ENCODE assay signal across 14 cellular contexts in genomic region chr9:87500894-87501656, GRCh38. TPM values are rescaled to one million over a fixed set of nuclear protein-coding genes. Genes with fewer than 3 reads are reported as not detected.
DNase-seq lines count a peak whose midpoint lies in the region; ATAC-seq, FAIRE-seq and TF ChIP-seq lines count a peak whose summit lies in the region.
"Had no signal": no experiment of that assay in that cellular context is flagged by ENCODE, and none has a peak within 500 bp of the region (broad histone marks: within the 10 kb centered on the region; RNA-seq: fewer than 3 reads in every experiment).

No MANE protein-coding gene starts in this region.

- peaks cover 52% of the 10 kb centered on the region for H3K79me2 ChIP-seq in HepG2 (ENCODE audit: insufficient read depth, low read length)

- TF ChIP-seq POLR2A in HepG2 (IDR thresholded peaks at IDR 0.05; ENCODE audit: insufficient read depth in 1 of 2, low read depth in 2 of 2, low read length in 2 of 2): no peak
- no peak for TF ChIP-seq POLR2A in stomach (IDR thresholded peaks at IDR 0.05)

- WGBS in HepG2 (ENCODE audit: low lambda C conversion rate): 96% methylated on average over 13 of the region's 13 CpGs
- 87 to 92% (median 90%) methylated on average over 13 of the region's 13 CpGs for WGBS in stomach, 5 donors
- 93 to 94% methylated on average over 13 of the region's 13 CpGs for WGBS in pancreas, 2 donors

- H3K4me3 Mint-ChIP-seq in WTC11: peak overlapping the region; percentile 92

- CTCF ChIA-PET in WTC11 (lab: Charles Lee): no interaction called here
- CTCF ChIA-PET in HepG2 (lab: Yijun Ruan, JAX; ENCODE audit: low intra/inter-chr PET ratio, low total read pairs): no interaction called here

- no peaks in the 10 kb centered on the region; the same call in 1 of the 2 replicates for H4K20me1 ChIP-seq in HepG2 (ENCODE audit: insufficient read depth, low read length)

- H3K36me3 Mint-ChIP-seq in WTC11: peaks cover 26% of the 10 kb centered on the region
- H3K36me3 Mint-ChIP-seq: naive thymus-derived CD8-positive, alpha-beta T cell had no signal

- H3K9me3 ChIP-seq in HepG2 (ENCODE audit: low read length) (no peaks in the 10 kb centered on the region), stomach (no peaks in the 10 kb centered on the region), pancreas (no peaks in the 10 kb centered on the region)
- H3K9me3 ChIP-seq: adrenal gland had no signal

- FAIRE-seq in HepG2 (lab: Jason Lieb, UNC) (no peak), pancreas (lab: Jason Lieb, UNC) (no peak)

- no peak for TF ChIP-seq RAD21 in HepG2 (CRISPR knock-in tag; IDR thresholded peaks at IDR 0.05)

- peak overlapping the region; percentile 95 for H3K4me2 ChIP-seq in HepG2 (ENCODE audit: low read depth, low read length)

- H3K9ac ChIP-seq in HepG2 (ENCODE audit: insufficient read depth, low read depth, low read length): no peak overlapping the region

- H3K27me3 ChIP-seq in HepG2 (ENCODE audit: control insufficient read depth in 1 of 2, insufficient read depth in 2 of 2, low read length in 2 of 2): no peaks in the 10 kb centered on the region
- peaks cover 0 to 9% (median 8%) of the 10 kb centered on the region in 3 donors for H3K27me3 ChIP-seq in stomach
- no peaks in the 10 kb centered on the region for H3K27me3 ChIP-seq in pancreas
- H3K27me3 ChIP-seq: adrenal gland had no signal

- TF ChIP-seq EP300 in HepG2 (IDR thresholded peaks at IDR 0.05; ENCODE audit: low read depth in 2 of 2, low read length in 2 of 2): no peak
- TF ChIP-seq EP300 in HepG2 (CRISPR knock-in tag; IDR thresholded peaks at IDR 0.05; ENCODE audit: borderline replicate concordance): no peak
- no peak for TF ChIP-seq EP300 in stomach (IDR thresholded peaks at IDR 0.05)

- no peak overlapping the region for H2AFZ ChIP-seq in HepG2 (ENCODE audit: low read length)

- in situ Hi-C loops in HepG2 (cut with HindIII; ENCODE audit: extremely low pct_ligation_motif_present, low pct_unique_long_range_greater_than_20kb): no loop called here

- DNase-seq in GM12865 (ENCODE audit: low read depth) (no peak), WTC11 (ENCODE audit: low spot score) (no peak), HepG2 (ENCODE audit: low spot score) (no peak), stomach (no peak), pancreas (no peak), H4 (ENCODE audit: low spot score) (no peak)
- DNase-seq: activated T-cell treated with anti-CD3 and anti-CD28 coated beads, Interleukin-2, amount 50 U/mL, for 1 hour; adrenal gland; DMS153; foreskin melanocyte; naive thymus-derived CD8-positive, alpha-beta T cell; NCI-H2029 treated with DMSO at 0.1 percent for 48 hours; NCI-H526 had no signal

- H3K36me3 ChIP-seq in HepG2 (replicated peaks in 1 of 2; ENCODE audit: control insufficient read depth in 1 of 2, insufficient read depth in 2 of 2, low read length in 2 of 2) (no peaks in the 10 kb centered on the region), stomach (peaks cover 0 to 6% (median 2%) of the 10 kb centered on the region in 4 donors), pancreas (peaks cover 0 to 3% (median 0%) of the 10 kb centered on the region in 3 donors)
- H3K36me3 ChIP-seq: adrenal gland had no signal

- POLR2A ChIA-PET in WTC11 (lab: Charles Lee): no interaction called here
- POLR2A ChIA-PET in HepG2 (lab: Yijun Ruan, JAX): interaction anchor here (1.9 kb wide), 1 partner anchor 112 kb away, joined by 9 read pairs; no protein-coding TSS in a partner anchor

- intact Hi-C loops in HepG2 (cut with micrococcal nuclease; ENCODE audit: unreplicated experiment): loop anchor here (1.0 kb wide), 1 partner anchor 164 kb away; no protein-coding TSS in a partner anchor
- intact Hi-C loops in stomach (cut with DNase I; ENCODE audit: low total_unique reads): no loop called here
- intact Hi-C loops in pancreas (cut with DNase I): loop anchor here in 1 of 3 donors (10.0 kb wide), 2 partner anchors 64 to 164 kb away; no protein-coding TSS in a partner anchor

- H3K9me3 Mint-ChIP-seq in WTC11: no peaks in the 10 kb centered on the region
- H3K9me3 Mint-ChIP-seq: naive thymus-derived CD8-positive, alpha-beta T cell had no signal

- TF ChIP-seq CTCF in GM12865 (IDR thresholded peaks at IDR 0.05; ENCODE audit: insufficient read depth, low read depth, low read length, missing control alignments) (no peak), WTC11 (IDR thresholded peaks at IDR 0.05) (no peak), HepG2 (CRISPR knock-in tag; IDR thresholded peaks at IDR 0.05) (no peak), stomach (IDR thresholded peaks at IDR 0.05) (no peak), pancreas (IDR thresholded peaks at IDR 0.05) (no peak)

- H3K4me1 ChIP-seq in HepG2 (ENCODE audit: insufficient read depth, low read length) (peaks cover 82% of the 10 kb centered on the region), stomach (peaks cover 7 to 85% (median 78%) of the 10 kb centered on the region in 4 donors), pancreas (peaks cover 9 to 42% (median 38%) of the 10 kb centered on the region in 3 donors)

- H3K27me3 Mint-ChIP-seq in WTC11 (ENCODE audit: low read depth): no peaks in the 10 kb centered on the region

- H3K27ac ChIP-seq in HepG2 (ENCODE audit: extremely low read length, insufficient read depth, low read length): no peak overlapping the region
- H3K27ac ChIP-seq in stomach: peak overlapping the region in 4 of 5 donors; percentile 39 to 95 (median 92)
- peak overlapping the region in 1 of 4 donors; percentile 97 for H3K27ac ChIP-seq in pancreas

- peak overlapping the region; percentile 53 for H3K27ac Mint-ChIP-seq in WTC11
- H3K27ac Mint-ChIP-seq: naive thymus-derived CD8-positive, alpha-beta T cell had no signal

- no TSS peak for BruUV-seq in HepG2 (replicated peaks; lab: Mats Ljungman, UMichigan)

- peaks cover 50% of the 10 kb centered on the region for H3K4me1 Mint-ChIP-seq in WTC11

- ATAC-seq in WTC11: no peak
- no peak for ATAC-seq in HepG2
- ATAC-seq in HG03108 (IDR thresholded peaks at IDR 0.05; ENCODE audit: unreplicated experiment): no peak
- ATAC-seq in pancreas: no peak
- ATAC-seq: naive thymus-derived CD8-positive, alpha-beta T cell had no signal

- H3K4me3 ChIP-seq in GM12865 (ENCODE audit: low read depth, low read length) (peak overlapping the region; percentile 60), HepG2 (replicated peaks in 1 of 3; ENCODE audit: insufficient read depth in 1 of 3, low read depth in 2 of 3, low read length in 3 of 3) (peak overlapping the region in 1 of 3 experiments; percentile 87; a peak in 1 of 6 replicates), stomach (peak overlapping the region in 1 of 4 donors; percentile 73), pancreas (no peak overlapping the region)

TF ChIP-seq in WTC11, 78 proteins besides CTCF, POLR2A, EP300 and RAD21 (continues in another document):
- TF ChIP-seq MXD4 (CRISPR knock-in tag; IDR thresholded peaks at IDR 0.05; ENCODE audit: borderline replicate concordance) (no peak), CDX4 (CRISPR knock-in tag; IDR thresholded peaks at IDR 0.05; ENCODE audit: borderline replicate concordance) (no peak), TP53 (CRISPR knock-in tag; IDR thresholded peaks at IDR 0.05) (no peak), ZNF138 (CRISPR knock-in tag; conservative IDR thresholded peaks at IDR 0.05) (no peak)

TF ChIP-seq in HepG2, 621 proteins besides CTCF, POLR2A, EP300 and RAD21:
- TF ChIP-seq RFX5 (IDR thresholded peaks at IDR 0.05; ENCODE audit: low read depth, low read length) (peak; percentile 90), CHD4 (IDR thresholded peaks at IDR 0.05; ENCODE audit: borderline replicate concordance, low read length) (no peak), ZNF549 (CRISPR knock-in tag; IDR thresholded peaks at IDR 0.05) (no peak), GMEB2 (CRISPR knock-in tag; IDR thresholded peaks at IDR 0.05; ENCODE audit: low read depth) (no peak), ZNF333 (CRISPR knock-in tag; IDR thresholded peaks at IDR 0.05; ENCODE audit: borderline replicate concordance) (no peak)

RNA-seq across cellular contexts. Expression of gene DAPK1, which starts 3.4 kb away (rescaled TPM):
- 127 to 130 TPM (median 129 TPM) in 3 replicates for total RNA-seq in WTC11 (2021)
- 34.0 and 35.9 TPM in 2 replicates for total RNA-seq in HepG2 (2016; rRNA removed; fragmentation: Illumina TruSeq; extraction: Trizol)
- total RNA-seq in HepG2 (2016; cell fraction: cytosol; rRNA removed; fragmentation: Illumina TruSeq; extraction: Trizol; ENCODE audit: low read depth): 9.8 and 10.3 TPM in 2 replicates
- 31.5 and 34.0 TPM in 2 replicates for total RNA-seq in HepG2 (2016; cell fraction: insoluble cytoplasmic fraction; rRNA removed; fragmentation: Illumina TruSeq; extraction: Trizol)
- total RNA-seq in HepG2 (2016; cell fraction: membrane; rRNA removed; fragmentation: Illumina TruSeq; extraction: Trizol): 20.5 and 22.7 TPM in 2 replicates
- 55.4 and 57.3 TPM in 2 replicates for total RNA-seq in HepG2 (2016; cell fraction: nucleus; rRNA removed; fragmentation: Illumina TruSeq; extraction: Trizol)
- 29.7 and 35.7 TPM in 2 replicates for polyA plus RNA-seq in HepG2 (2011; rRNA removed)
- polyA plus RNA-seq in HepG2 (2011; cell fraction: cytosol; rRNA removed): 13.7 and 17.4 TPM in 2 replicates
- 118 and 123 TPM in 2 replicates for polyA plus RNA-seq in HepG2 (2011; cell fraction: nucleus; rRNA removed)
- 22.5 and 22.9 TPM in 2 replicates for polyA plus RNA-seq in HepG2 (2012)
- 2.1 and 3.1 TPM in 2 replicates for polyA plus RNA-seq in HepG2 (2016; cell fraction: cytosol; fragmentation: Illumina TruSeq; extraction: Trizol; ENCODE audit: low read depth)
- 22.5 and 24.6 TPM in 2 replicates for polyA plus RNA-seq in HepG2 (2016; cell fraction: insoluble cytoplasmic fraction; fragmentation: Illumina TruSeq; extraction: Trizol; ENCODE audit: low read depth)
- polyA plus RNA-seq in HepG2 (2016; cell fraction: membrane; fragmentation: Illumina TruSeq; extraction: Trizol; ENCODE audit: low read depth): 6.5 and 7.3 TPM in 2 replicates
- 54.2 and 58.8 TPM in 2 replicates for polyA plus RNA-seq in HepG2 (2016; cell fraction: nucleus; fragmentation: Illumina TruSeq; extraction: Trizol; ENCODE audit: insufficient read depth, low read depth)
- polyA minus RNA-seq in HepG2 (2011; rRNA and poly(A)+ RNA removed; ENCODE audit: low replicate concordance): 25.2 and 80.2 TPM in 2 replicates
- polyA minus RNA-seq in HepG2 (2011; cell fraction: cytosol; rRNA and poly(A)+ RNA removed): 15.7 and 16.1 TPM in 2 replicates
- polyA minus RNA-seq in HepG2 (2011; cell fraction: nucleus; rRNA and poly(A)+ RNA removed): 128 and 136 TPM in 2 replicates
- 10 to 100 TPM; 40.3 to 88.7 (median 63.0) TPM for total RNA-seq in stomach
- polyA plus RNA-seq in stomach: 10 to 100 TPM in 1 of 3 donors, 1 to 10 TPM in 2; 9.0 to 11.5 (median 9.4) TPM
- 10 to 100 TPM; 43.1 to 98.7 (median 48.9) TPM for total RNA-seq in pancreas
- polyA plus RNA-seq in pancreas: 10 to 100 TPM; 29.1 to 31.8 TPM
- 6.6 and 10.5 TPM in 2 replicates for total RNA-seq in H4 (2014; rRNA removed; shearing (Covaris generic))
